ENCODE assay signal across 1 cellular context in genomic region chr12:97800561-97800960, GRCh38.
TF ChIP-seq lines count a peak whose summit lies in the region.

No MANE protein-coding gene starts in this region.

TF ChIP-seq in HepG2, 621 proteins besides CTCF, POLR2A, EP300 and RAD21 (continued from another document):
- no peak for TF ChIP-seq ZNF777 (CRISPR knock-in tag; IDR thresholded peaks at IDR 0.05)
- TF ChIP-seq ZNF652 (CRISPR knock-in tag; IDR thresholded peaks at IDR 0.05; ENCODE audit: borderline replicate concordance, low read depth) = no peak
- no peak for TF ChIP-seq ZNF296 (CRISPR knock-in tag; conservative IDR thresholded peaks at IDR 0.05)
- no peak for TF ChIP-seq ZFP1 (CRISPR knock-in tag; IDR thresholded peaks at IDR 0.05)
- no peak for TF ChIP-seq NONO (IDR thresholded peaks at IDR 0.05)
- TF ChIP-seq NONO (CRISPR knock-in tag; conservative IDR thresholded peaks at IDR 0.05) = no peak
- no peak for TF ChIP-seq YEATS2 (CRISPR knock-in tag; IDR thresholded peaks at IDR 0.05; ENCODE audit: borderline replicate concordance)
- TF ChIP-seq NFE2L2 (IDR thresholded peaks at IDR 0.05; ENCODE audit: low read length) = no peak
- TF ChIP-seq HNRNPLL (IDR thresholded peaks at IDR 0.05; ENCODE audit: low read depth, low read length, poor library complexity, severe bottlenecking) = no peak
- TF ChIP-seq CEBPG (CRISPR knock-in tag; IDR thresholded peaks at IDR 0.05) = 0 out of 2 replicates have a peak, but pooled peaks have one; percentile 10
- TF ChIP-seq KAT7 (CRISPR knock-in tag; IDR thresholded peaks at IDR 0.05; ENCODE audit: borderline replicate concordance) = no peak
- no peak for TF ChIP-seq MYC (CRISPR knock-in tag; IDR thresholded peaks at IDR 0.05; ENCODE audit: borderline replicate concordance)
- TF ChIP-seq NR3C1 (CRISPR knock-in tag; IDR thresholded peaks at IDR 0.05) = no peak
- TF ChIP-seq ISX (CRISPR knock-in tag; conservative IDR thresholded peaks at IDR 0.05) = no peak
- TF ChIP-seq GABPA (IDR thresholded peaks at IDR 0.05; ENCODE audit: low read depth, low read length) = no peak
- peak; percentile 80 for TF ChIP-seq GABPA (CRISPR knock-in tag; IDR thresholded peaks at IDR 0.05; ENCODE audit: low read depth)
- TF ChIP-seq THAP9 (CRISPR knock-in tag; IDR thresholded peaks at IDR 0.05; ENCODE audit: borderline replicate concordance) = no peak
- peak; percentile 34; the same call in 1 of the 2 replicates for TF ChIP-seq GABPB1 (CRISPR knock-in tag; IDR thresholded peaks at IDR 0.05)
- TF ChIP-seq SMARCC2 (IDR thresholded peaks at IDR 0.05) = no peak
- no peak for TF ChIP-seq ZHX2 (IDR thresholded peaks at IDR 0.05; ENCODE audit: low read depth)
- TF ChIP-seq ZHX2 (CRISPR knock-in tag; IDR thresholded peaks at IDR 0.05; ENCODE audit: borderline replicate concordance) = no peak
- no peak for TF ChIP-seq MEF2D (CRISPR knock-in tag; IDR thresholded peaks at IDR 0.05)
